Comparison of ENCODE assay signal across 19 cellular contexts in the genomic region with DNA sequence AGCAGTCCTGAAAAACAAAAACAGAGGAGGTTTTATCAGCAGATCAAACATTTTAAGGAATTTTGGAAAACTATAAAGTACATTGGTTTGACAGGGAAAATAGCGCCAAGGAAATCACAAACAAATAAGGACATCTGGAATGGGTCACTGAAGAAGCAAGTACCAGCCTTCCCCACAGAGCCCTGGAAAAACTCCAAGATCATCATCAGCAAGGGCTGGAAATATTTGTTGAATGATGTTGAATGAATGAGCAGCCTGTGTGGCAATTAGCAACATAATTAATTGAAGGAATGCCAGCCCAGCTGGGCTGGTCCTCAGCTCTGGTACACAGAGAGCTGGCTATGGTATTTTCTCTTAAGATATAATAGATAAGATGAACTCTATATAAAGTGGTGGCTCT.
DNase-seq lines count a peak whose midpoint lies in the region; ATAC-seq and TF ChIP-seq lines count a peak whose summit lies in the region.
"Had no signal": no experiment of that assay in that cellular context is flagged by ENCODE, and none has a peak within 500 bp of the region (broad histone marks: within the 10 kb centered on the region; RNA-seq: fewer than 3 reads in every experiment).

No MANE protein-coding gene starts in this region.

- no peak for TF ChIP-seq CTCF in choroid plexus epithelial cell (conservative IDR thresholded peaks at IDR 0.05; ENCODE audit: low read depth, low read length)

- DNase-seq in EL = peak; percentile 85
- peak; percentile 87 for DNase-seq in NCI-H1105 (lab: John Stamatoyannopoulos, UW)
- peak; percentile 41 for DNase-seq in choroid plexus epithelial cell (ENCODE audit: low read depth)
- peak; percentile 19 for DNase-seq in non-pigmented ciliary epithelial cell (ENCODE audit: low read depth)
- DNase-seq in DMS53 (lab: John Stamatoyannopoulos, UW) = no peak
- no peak for DNase-seq in NCI-H345 treated with DMSO at 0.1 percent for 48 hours (lab: John Stamatoyannopoulos, UW; ENCODE audit: unreplicated experiment)
- no peak for DNase-seq in stimulated activated CD4-positive, alpha-beta T cell treated with anti-CD3 and anti-CD28 coated beads, Interleukin-1b, Interleukin-23, amount 100 ng/mL, for 48 hours
- DNase-seq: activated CD8-positive, alpha-beta memory T cell treated with anti-CD3 and anti-CD28 coated beads, Interleukin-2, amount 50 U/mL, for 48 hours; activated naive CD4-positive, alpha-beta T cell treated with anti-CD3 and anti-CD28 coated beads, Interleukin-2, amount 10 ng/mL, durations not matched to agents 7 days and 5 days; CD4-positive, alpha-beta T cell; effector memory CD8-positive, alpha-beta T cell; heart right ventricle; midbrain; NCI-H2107; NK-92 treated with Interleukin-12 subunit alpha and Interleukin-12 subunit beta, amount 100 ng/mL, for 24 hours; occipital lobe; stimulated activated naive CD8-positive, alpha-beta T cell treated with anti-CD3 and anti-CD28 coated beads, Interleukin-15, amount 100 ng/mL, for 72 hours had no signal

- ATAC-seq in HG02981 (IDR thresholded peaks at IDR 0.05; ENCODE audit: unreplicated experiment) = no peak
- ATAC-seq: effector memory CD8-positive, alpha-beta T cell; heart right ventricle; Right ventricle myocardium inferior; stimulated activated naive CD8-positive, alpha-beta T cell treated with anti-CD3 and anti-CD28 coated beads, Interleukin-15, amount 100 ng/mL, for 72 hours had no signal

- H3K4me3 ChIP-seq in choroid plexus epithelial cell (ENCODE audit: low read depth, low read length) = no peak overlapping the region
- H3K4me3 ChIP-seq: heart right ventricle had no signal

Comparison
In these comparisons a context has a peak if more than half of its experiments do, and no peak if none do; other contexts are left out.
1. DNase-seq: peak in EL (single experiment), NCI-H1105 (single experiment), choroid plexus epithelial cell (single experiment) and non-pigmented ciliary epithelial cell (single experiment); none in DMS53 (single experiment), NCI-H345 treated with DMSO at 0.1 percent for 48 hours (single experiment) and stimulated activated CD4-positive, alpha-beta T cell treated with anti-CD3 and anti-CD28 coated beads, Interleukin-1b, Interleukin-23, amount 100 ng/mL, for 48 hours (single experiment).